In genomic region chr6:16687045-16687444, GRCh38 we compare ENCODE assay signal across 16 cellular contexts.
A peak's percentile ranks its signal among the peaks of the same experiment; 100 is the strongest.
DNase-seq lines count a peak whose midpoint lies in the region; ATAC-seq, FAIRE-seq and TF ChIP-seq lines count a peak whose summit lies in the region.
"Had no signal": no experiment of that assay in that cellular context is flagged by ENCODE, and none has a peak within 500 bp of the region (broad histone marks: within the 10 kb centered on the region; RNA-seq: fewer than 3 reads in every experiment).

No MANE protein-coding gene starts in this region.

- POLR2A ChIA-PET in CD4-positive, alpha-beta T cell (lab: Charles Lee): interaction anchor here (0.8 to 2.3 kb wide), 4 partner anchors 9 to 76 kb away, joined by 3 to 12 read pairs (median 4); partner anchors contain the start of gene ATXN1

- TF ChIP-seq CTCF in CD4-positive, alpha-beta T cell (IDR thresholded peaks at IDR 0.05): no peak
- TF ChIP-seq CTCF in natural killer cell (IDR thresholded peaks at IDR 0.05): no peak
- TF ChIP-seq CTCF in D721Med (IDR thresholded peaks at IDR 0.05; ENCODE audit: insufficient read depth, missing control alignments): no peak

- no peak for ATAC-seq in CD4-positive, alpha-beta T cell (ENCODE audit: poor library complexity)
- ATAC-seq in activated T-helper 17 cell treated with anti-CD3 and anti-CD28 coated beads, Interleukin-2, amount 50 U/mL, for 72 hours (replicated peaks): no peak
- ATAC-seq in natural killer cell: peak in 1 of 3 donors; percentile 22
- no peak for ATAC-seq in esophagus mucosa
- ATAC-seq: naive thymus-derived CD4-positive, alpha-beta T cell had no signal

- no peak for FAIRE-seq in D721Med (lab: Jason Lieb, UNC)
- FAIRE-seq: frontal cortex had no signal

- no peak overlapping the region for H3K27ac Mint-ChIP-seq in CD4-positive, alpha-beta T cell
- H3K27ac Mint-ChIP-seq in activated T-helper 17 cell treated with anti-CD3 and anti-CD28 coated beads, Interleukin-2, amount 50 U/mL, for 72 hours: peak overlapping the region; percentile 89
- H3K27ac Mint-ChIP-seq in natural killer cell: peak overlapping the region; percentile 59 to 71

- no peaks in the 10 kb centered on the region for H3K9me3 Mint-ChIP-seq in CD4-positive, alpha-beta T cell
- H3K9me3 Mint-ChIP-seq in activated T-helper 17 cell treated with anti-CD3 and anti-CD28 coated beads, Interleukin-2, amount 50 U/mL, for 72 hours: no peaks in the 10 kb centered on the region
- no peaks in the 10 kb centered on the region for H3K9me3 Mint-ChIP-seq in natural killer cell
- H3K9me3 Mint-ChIP-seq: naive thymus-derived CD4-positive, alpha-beta T cell had no signal

- H3K36me3 Mint-ChIP-seq in CD4-positive, alpha-beta T cell (ENCODE audit: low read depth): peaks cover 23% of the 10 kb centered on the region
- peaks cover 46% of the 10 kb centered on the region for H3K36me3 Mint-ChIP-seq in activated T-helper 17 cell treated with anti-CD3 and anti-CD28 coated beads, Interleukin-2, amount 50 U/mL, for 72 hours (ENCODE audit: low read depth)
- no peaks in the 10 kb centered on the region for H3K36me3 Mint-ChIP-seq in natural killer cell

- peak overlapping the region; percentile 51 for H3K4me3 Mint-ChIP-seq in CD4-positive, alpha-beta T cell
- peak overlapping the region; percentile 83 for H3K4me3 Mint-ChIP-seq in activated T-helper 17 cell treated with anti-CD3 and anti-CD28 coated beads, Interleukin-2, amount 50 U/mL, for 72 hours
- H3K4me3 Mint-ChIP-seq in natural killer cell: peak overlapping the region; percentile 47

- no peak overlapping the region for H3K27ac ChIP-seq in CD4-positive, alpha-beta T cell (ENCODE audit: low read depth, low read length)

- H3K9me3 ChIP-seq in CD4-positive, alpha-beta T cell (ENCODE audit: control insufficient read depth, low read length): no peaks in the 10 kb centered on the region
- H3K9me3 ChIP-seq: BE2C had no signal

- in situ Hi-C loops in G401 (cut with HindIII; ENCODE audit: low sequenced_read_pairs): no loop called here

- intact Hi-C loops in CD4-positive, alpha-beta T cell (cut with DNase I, micrococcal nuclease): no loop called here
- intact Hi-C loops in natural killer cell (cut with micrococcal nuclease): no loop called here

- no peaks in the 10 kb centered on the region for H3K27me3 ChIP-seq in CD4-positive, alpha-beta T cell (ENCODE audit: control insufficient read depth, insufficient read depth, low read length)
- H3K27me3 ChIP-seq: BE2C had no signal

- no peak for DNase-seq in CD4-positive, alpha-beta T cell
- peak; percentile 32 for DNase-seq in G401 (ENCODE audit: low spot score)
- DNase-seq in natural killer cell: no peak
- no peak for DNase-seq in stimulated activated CD8-positive, alpha-beta memory T cell treated with anti-CD3 and anti-CD28 coated beads, Interleukin-4, amount 100 ng/mL, for 48 hours
- DNase-seq in D721Med (ENCODE audit: insufficient read length, low spot score): no peak
- DNase-seq in SIG-M5 treated with dmso at 0.1 percent for 504 hours (lab: John Stamatoyannopoulos, UW; ENCODE audit: unreplicated experiment): no peak
- DNase-seq: BE2C; caudate nucleus; naive thymus-derived CD4-positive, alpha-beta T cell; NCI-H146; NCI-H345; Right ventricle myocardium superior; T-helper 9 cell had no signal

- CTCF ChIA-PET in CD4-positive, alpha-beta T cell (lab: Charles Lee): interaction anchor here (1.3 to 1.6 kb wide), 2 partner anchors 36 to 176 kb away, joined by 3 read pairs; no protein-coding TSS in a partner anchor

- H3K27me3 Mint-ChIP-seq in CD4-positive, alpha-beta T cell: no peaks in the 10 kb centered on the region
- no peaks in the 10 kb centered on the region for H3K27me3 Mint-ChIP-seq in activated T-helper 17 cell treated with anti-CD3 and anti-CD28 coated beads, Interleukin-2, amount 50 U/mL, for 72 hours
- H3K27me3 Mint-ChIP-seq in natural killer cell (ENCODE audit: low read depth in 2 of 2): no peaks in the 10 kb centered on the region
- H3K27me3 Mint-ChIP-seq: naive thymus-derived CD4-positive, alpha-beta T cell had no signal

- peaks cover 78% of the 10 kb centered on the region for H3K4me1 Mint-ChIP-seq in CD4-positive, alpha-beta T cell (ENCODE audit: low read depth)
- H3K4me1 Mint-ChIP-seq in activated T-helper 17 cell treated with anti-CD3 and anti-CD28 coated beads, Interleukin-2, amount 50 U/mL, for 72 hours: peaks cover 53% of the 10 kb centered on the region
- H3K4me1 Mint-ChIP-seq in natural killer cell: peaks cover 29 to 55% of the 10 kb centered on the region in 2 donors
